In genomic region chr3:133138017-133138416, GRCh38 we compare ENCODE assay signal across 13 cellular contexts.
DNase-seq lines count a peak whose midpoint lies in the region; ATAC-seq and TF ChIP-seq lines count a peak whose summit lies in the region.
"Had no signal": no experiment of that assay in that cellular context is flagged by ENCODE, and none has a peak within 500 bp of the region (broad histone marks: within the 10 kb centered on the region; RNA-seq: fewer than 3 reads in every experiment).

No MANE protein-coding gene starts in this region.

- DNase-seq in NCI-H748 (lab: John Stamatoyannopoulos, UW; ENCODE audit: unreplicated experiment), result no peak
- no peak for DNase-seq in GM20000 (ENCODE audit: low spot score)
- DNase-seq in NCI-H82 treated with DMSO at 0.1 percent for 48 hours (lab: John Stamatoyannopoulos, UW; ENCODE audit: unreplicated experiment), result no peak
- no peak for DNase-seq in occipital lobe (lab: John Stamatoyannopoulos, UW)
- DNase-seq: activated CD4-positive, alpha-beta memory T cell treated with anti-CD3 and anti-CD28 coated beads for 36 hours; activated naive CD8-positive, alpha-beta T cell treated with anti-CD3 and anti-CD28 coated beads for 36 hours; NCI-H1048; NCI-H526 treated with DMSO at 0.1 percent for 48 hours had no signal

- TF ChIP-seq CTCF in GM20000 (IDR thresholded peaks at IDR 0.05; ENCODE audit: extremely low read depth, missing control alignments), result no peak

- ATAC-seq in GM18519 (IDR thresholded peaks at IDR 0.05; ENCODE audit: low FRiP score, unreplicated experiment), result peak; percentile 86
- ATAC-seq in GM21367 (IDR thresholded peaks at IDR 0.05; ENCODE audit: unreplicated experiment), result peak; percentile 85
- peak; percentile 87 for ATAC-seq in HG02973 (IDR thresholded peaks at IDR 0.05; ENCODE audit: unreplicated experiment)
- peak; percentile 83 for ATAC-seq in HG03575 (IDR thresholded peaks at IDR 0.05; ENCODE audit: extremely low read depth, insufficient number of reproducible peaks, low FRiP score, unreplicated experiment)
- ATAC-seq: left lobe of liver had no signal
